ENCODE assay signal across 8 cellular contexts in genomic region chr12:12807517-12807903, GRCh38. TPM values are rescaled to one million over a fixed set of nuclear protein-coding genes. Genes with fewer than 3 reads are reported as not detected.
DNase-seq lines count a peak whose midpoint lies in the region; ATAC-seq and TF ChIP-seq lines count a peak whose summit lies in the region.
"Not testable (repeated sequence)": the region's sequence is repeated elsewhere in the genome, so short reads cannot be mapped to it uniquely, and the experiment has no call there.

No MANE protein-coding gene starts in this region.

- H3K9me3 Mint-ChIP-seq in CD8-positive, alpha-beta T cell; activated T-cell treated with anti-CD3 and anti-CD28 coated beads, Interleukin-2, amount 50 U/mL, for 72 hours; memory B cell; type B pancreatic cell: not testable (repeated sequence)

- not testable (repeated sequence) for H3K9me3 ChIP-seq in CD8-positive, alpha-beta T cell (ENCODE audit: low read length); SJSA1 (replicated peaks); fibroblast of lung (ENCODE audit: control insufficient read depth, insufficient read depth, low read depth, low read length); skeletal muscle tissue (ENCODE audit: control insufficient read depth in 3 of 3, low read length in 3 of 3)

- H3K27me3 ChIP-seq in CD8-positive, alpha-beta T cell (ENCODE audit: insufficient read depth, low read length); SJSA1 (replicated peaks); brain microvascular endothelial cell (replicated peaks); fibroblast of lung (ENCODE audit: control insufficient read depth, insufficient read depth, low read length); skeletal muscle tissue (ENCODE audit: control insufficient read depth in 3 of 3, insufficient read depth in 3 of 3, low read length in 3 of 3): not testable (repeated sequence)

- not testable (repeated sequence) for H3K27me3 Mint-ChIP-seq in CD8-positive, alpha-beta T cell (ENCODE audit: low read depth); activated T-cell treated with anti-CD3 and anti-CD28 coated beads, Interleukin-2, amount 50 U/mL, for 72 hours (ENCODE audit: low read depth); memory B cell; type B pancreatic cell

- CTCF ChIA-PET in CD8-positive, alpha-beta T cell (lab: Charles Lee), result interaction anchor here (5.7 kb wide), 1 partner anchor 19 kb away, joined by 83 read pairs; no protein-coding TSS in a partner anchor

- H3K4me2 ChIP-seq in fibroblast of lung (ENCODE audit: extremely low read depth, insufficient read depth, low read length), result not testable (repeated sequence)

- not testable (repeated sequence) for H3K4me3 ChIP-seq in CD8-positive, alpha-beta T cell (ENCODE audit: low read depth, low read length); SJSA1; brain microvascular endothelial cell (ENCODE audit: low read depth, low read length); fibroblast of lung (replicated peaks in 1 of 4; ENCODE audit: control extremely low read depth in 1 of 4, insufficient read depth in 1 of 4, low read depth in 3 of 4, low read length in 4 of 4); skeletal muscle tissue (ENCODE audit: low read length in 3 of 3)

- H3K4me3 Mint-ChIP-seq in CD8-positive, alpha-beta T cell; memory B cell; type B pancreatic cell: not testable (repeated sequence)
- peak overlapping the region; percentile 26 to 41 for H3K4me3 Mint-ChIP-seq in activated T-cell treated with anti-CD3 and anti-CD28 coated beads, Interleukin-2, amount 50 U/mL, for 72 hours

- H3K79me2 ChIP-seq in fibroblast of lung (ENCODE audit: control insufficient read depth, insufficient read depth, low read length), result not testable (repeated sequence)

- H2AFZ ChIP-seq in fibroblast of lung (ENCODE audit: low read length), result not testable (repeated sequence)

- H3K4me1 Mint-ChIP-seq in CD8-positive, alpha-beta T cell (ENCODE audit: low read depth), result peaks cover 51% of the 10 kb centered on the region
- peaks cover 53% of the 10 kb centered on the region for H3K4me1 Mint-ChIP-seq in activated T-cell treated with anti-CD3 and anti-CD28 coated beads, Interleukin-2, amount 50 U/mL, for 72 hours (ENCODE audit: low read depth)
- peaks cover 33% of the 10 kb centered on the region for H3K4me1 Mint-ChIP-seq in memory B cell
- H3K4me1 Mint-ChIP-seq in type B pancreatic cell (ENCODE audit: unreplicated experiment), result not testable (repeated sequence)

- H3K27ac ChIP-seq in CD8-positive, alpha-beta T cell (ENCODE audit: low read depth, low read length), result peak overlapping the region; percentile 89
- peak overlapping the region; percentile 97 for H3K27ac ChIP-seq in SJSA1
- peak overlapping the region; percentile 93 for H3K27ac ChIP-seq in brain microvascular endothelial cell
- H3K27ac ChIP-seq in fibroblast of lung (ENCODE audit: insufficient read depth, low read length), result peak overlapping the region; percentile 4
- peak overlapping the region; percentile 80 for H3K27ac ChIP-seq in skeletal muscle tissue (ENCODE audit: low read depth, low read length)

- H3K9ac ChIP-seq in fibroblast of lung (ENCODE audit: insufficient read depth, low read length); skeletal muscle tissue (ENCODE audit: low read depth in 1 of 3, low read length in 3 of 3): not testable (repeated sequence)

- in situ Hi-C loops in brain microvascular endothelial cell (cut with HindIII; ENCODE audit: low pct_ligation_motif_present, low sequenced_read_pairs), result not testable (repeated sequence)

- POLR2A ChIA-PET in CD8-positive, alpha-beta T cell (lab: Charles Lee), result interaction anchor here (1.8 kb wide), 1 partner anchor 15 kb away, joined by 5 read pairs; no protein-coding TSS in a partner anchor

- intact Hi-C loops in CD8-positive, alpha-beta T cell (cut with DNase I, micrococcal nuclease), result loop anchor here in 1 of 2 experiments (5.0 kb wide), 1 partner anchor 450 kb away; the partner anchor contains the start of gene BORCS5

- H4K20me1 ChIP-seq in fibroblast of lung (ENCODE audit: control insufficient read depth, extremely low read depth, insufficient read depth, low read length), result not testable (repeated sequence)

- H3K27ac Mint-ChIP-seq in CD8-positive, alpha-beta T cell, result peak overlapping the region; percentile 97
- peak overlapping the region; percentile 76 for H3K27ac Mint-ChIP-seq in activated T-cell treated with anti-CD3 and anti-CD28 coated beads, Interleukin-2, amount 50 U/mL, for 72 hours
- H3K27ac Mint-ChIP-seq in memory B cell, result peak overlapping the region; percentile 99
- H3K27ac Mint-ChIP-seq in type B pancreatic cell, result peak overlapping the region; percentile 83

- not testable (repeated sequence) for H3K36me3 ChIP-seq in CD8-positive, alpha-beta T cell (ENCODE audit: insufficient read depth, low read length); SJSA1; brain microvascular endothelial cell (replicated peaks); fibroblast of lung (ENCODE audit: control insufficient read depth, insufficient read depth, low read length); skeletal muscle tissue (ENCODE audit: control insufficient read depth in 3 of 3, insufficient read depth in 3 of 3, low read length in 3 of 3)

- ATAC-seq in CD8-positive, alpha-beta T cell; activated T-cell treated with anti-CD3 and anti-CD28 coated beads, Interleukin-2, amount 50 U/mL, for 72 hours (replicated peaks in 1 of 2); memory B cell (ENCODE audit: low read depth): not testable (repeated sequence)

- peaks cover 35% of the 10 kb centered on the region for H3K4me1 ChIP-seq in CD8-positive, alpha-beta T cell (ENCODE audit: insufficient read depth, low read length)
- H3K4me1 ChIP-seq in SJSA1 (replicated peaks) (peaks cover 50% of the 10 kb centered on the region), fibroblast of lung (ENCODE audit: control insufficient read depth, extremely low read depth, insufficient read depth, low read length) (peaks cover 18% of the 10 kb centered on the region), skeletal muscle tissue (ENCODE audit: control insufficient read depth in 3 of 3, insufficient read depth in 3 of 3, low read length in 3 of 3) (peaks cover 11 to 17% (median 12%) of the 10 kb centered on the region in 3 donors)

- not testable (repeated sequence) for TF ChIP-seq CTCF in CD8-positive, alpha-beta T cell (IDR thresholded peaks at IDR 0.05); brain microvascular endothelial cell (IDR thresholded peaks at IDR 0.05; ENCODE audit: low read depth, low read length, missing control alignments); fibroblast of lung (conservative IDR thresholded peaks at IDR 0.05 in 1 of 2, IDR thresholded peaks at IDR 0.05 in 1 of 2; ENCODE audit: low read depth in 1 of 2, low read length in 2 of 2); type B pancreatic cell (conservative IDR thresholded peaks at IDR 0.05)

- not testable (repeated sequence) for H3K36me3 Mint-ChIP-seq in CD8-positive, alpha-beta T cell; activated T-cell treated with anti-CD3 and anti-CD28 coated beads, Interleukin-2, amount 50 U/mL, for 72 hours (ENCODE audit: insufficient read depth in 2 of 2); memory B cell; type B pancreatic cell

- not testable (repeated sequence) for DNase-seq in CD8-positive, alpha-beta T cell; SJSA1 (ENCODE audit: low read depth in 1 of 2, low spot score in 2 of 2); activated T-cell treated with anti-CD3 and anti-CD28 coated beads, Interleukin-2, amount 50 U/mL, for 72 hours; brain microvascular endothelial cell; fibroblast of lung (ENCODE audit: low read depth in 2 of 2); memory B cell (ENCODE audit: low spot score in 2 of 2); type B pancreatic cell (ENCODE audit: extremely low spot score, unreplicated experiment)

RNA-seq across cellular contexts. Expression of gene DDX47, which starts 5.6 kb away (rescaled TPM):
- 100 to 1,000 TPM; 173 to 174 TPM for total RNA-seq in CD8-positive, alpha-beta T cell
- total RNA-seq in SJSA1 (2014; rRNA removed; shearing (Covaris generic)), result 86.1 and 148 TPM in 2 replicates
- 10 to 100 TPM; 58.2 to 67.8 TPM for total RNA-seq in activated T-cell treated with anti-CD3 and anti-CD28 coated beads, Interleukin-2, amount 50 U/mL, for 72 hours
- total RNA-seq in fibroblast of lung (41.9 and 46.2 TPM in 2 replicates), skeletal muscle tissue (70.5 TPM), type B pancreatic cell (ENCODE audit: low replicate concordance) (73.0 and 142 TPM in 2 replicates)
- polyA plus RNA-seq in fibroblast of lung, result 83.2 and 113 TPM in 2 replicates
- 46.6 and 59.9 TPM in 2 replicates for polyA plus RNA-seq in fibroblast of lung (2012)
- 24.9 and 64.0 TPM in 2 replicates for polyA minus RNA-seq in fibroblast of lung (ENCODE audit: low replicate concordance)

RNA-seq across cellular contexts. Expression of gene APOLD1, which starts 22.1 kb away (rescaled TPM):
- total RNA-seq in CD8-positive, alpha-beta T cell, result 1 to 10 TPM; 1.9 to 2.0 TPM
- 6.5 and 10.6 TPM in 2 replicates for total RNA-seq in SJSA1 (2014; rRNA removed; shearing (Covaris generic))
- 10 to 100 TPM; 10.4 to 12.8 TPM for total RNA-seq in activated T-cell treated with anti-CD3 and anti-CD28 coated beads, Interleukin-2, amount 50 U/mL, for 72 hours
- total RNA-seq in fibroblast of lung (1.5 and 3.1 TPM in 2 replicates), skeletal muscle tissue (9.9 TPM), type B pancreatic cell (ENCODE audit: low replicate concordance) (2.9 and 5.6 TPM in 2 replicates)
- polyA plus RNA-seq in fibroblast of lung, result 2.7 and 3.2 TPM in 2 replicates
- polyA plus RNA-seq in fibroblast of lung (2012), result 2.2 and 2.3 TPM in 2 replicates
- 1.6 and 2.0 TPM in 2 replicates for polyA minus RNA-seq in fibroblast of lung (ENCODE audit: low replicate concordance)

Comparison
In these comparisons a context has a peak if more than half of its experiments do, and no peak if none do; other contexts are left out.
1. H3K27ac ChIP-seq: peak in every context shown above with its lines; median percentile 97 in SJSA1; 93 in brain microvascular endothelial cell; 89 in CD8-positive, alpha-beta T cell; 80 in skeletal muscle tissue; 4 in fibroblast of lung.